14 cellular contexts compared by ENCODE assay signal in genomic region chr5:120255214-120255613, GRCh38.
DNase-seq lines count a peak whose midpoint lies in the region; ATAC-seq and TF ChIP-seq lines count a peak whose summit lies in the region.
"Had no signal": no experiment of that assay in that cellular context is flagged by ENCODE, and none has a peak within 500 bp of the region (broad histone marks: within the 10 kb centered on the region; RNA-seq: fewer than 3 reads in every experiment).

No MANE protein-coding gene starts in this region.

- POLR2A ChIA-PET in PC-3 (lab: Charles Lee; ENCODE audit: unreplicated experiment), result no interaction called here

- H3K4me3 ChIP-seq in DND-41 (ENCODE audit: low read depth in 1 of 2, low read length in 2 of 2) (no peak overlapping the region), PC-3 (ENCODE audit: low read length) (no peak overlapping the region)
- H3K4me3 ChIP-seq: MG63, PC-9 had no signal

- DNase-seq in DND-41, result no peak
- DNase-seq in PC-3, result no peak
- no peak for DNase-seq in GM19240 (ENCODE audit: insufficient read length, low spot score)
- DNase-seq in Ammon's horn (ENCODE audit: low spot score), result no peak
- no peak for DNase-seq in NCI-H774 (lab: John Stamatoyannopoulos, UW)
- DNase-seq: COR-L47, MG63, NCI-H187 treated with DMSO at 0.1 percent for 48 hours, NCI-H526 treated with DMSO at 0.1 percent for 48 hours, PC-9, SW 1271 had no signal

- H3F3A ChIP-seq in PC-3 (ENCODE audit: low read length, unreplicated experiment), result no peaks in the 10 kb centered on the region

- H3K79me2 ChIP-seq in DND-41 (ENCODE audit: insufficient read depth, low read length), result no peaks in the 10 kb centered on the region
- H3K79me2 ChIP-seq in PC-3 (ENCODE audit: low read length), result no peaks in the 10 kb centered on the region

- no TSS peak for BruUV-seq in PC-3 (replicated peaks; lab: Mats Ljungman, UMichigan)

- H3K9me2 ChIP-seq in PC-3 (replicated peaks; ENCODE audit: low read length), result no peaks in the 10 kb centered on the region

- H3K27ac ChIP-seq in DND-41 (ENCODE audit: low read length) (no peak overlapping the region), PC-3 (ENCODE audit: low read length) (no peak overlapping the region)
- H3K27ac ChIP-seq: PC-9 had no signal

- no peaks in the 10 kb centered on the region for H3K27me3 ChIP-seq in DND-41 (ENCODE audit: insufficient read depth, low read length, poor library complexity)
- H3K27me3 ChIP-seq in PC-3 (ENCODE audit: low read length), result no peaks in the 10 kb centered on the region
- H3K27me3 ChIP-seq: MG63 had no signal

- ATAC-seq in DND-41 (ENCODE audit: insufficient read depth, low read depth), result peak; percentile 40; the same call in 1 of the 3 replicates
- ATAC-seq in GM21723 (IDR thresholded peaks at IDR 0.05; ENCODE audit: unreplicated experiment), result peak; percentile 66
- ATAC-seq in HG03095 (IDR thresholded peaks at IDR 0.05; ENCODE audit: unreplicated experiment), result peak; percentile 51
- peak; percentile 15; the same call in 1 of the 2 replicates for ATAC-seq in PC-3
- ATAC-seq in HG03159 (IDR thresholded peaks at IDR 0.05; ENCODE audit: unreplicated experiment), result no peak

- H3K4me2 ChIP-seq in DND-41 (ENCODE audit: insufficient read depth, low read length), result no peak overlapping the region
- H3K4me2 ChIP-seq in PC-3 (ENCODE audit: low read length), result no peak overlapping the region
- H3K4me2 ChIP-seq: PC-9 had no signal

- H4K20me1 ChIP-seq in DND-41 (ENCODE audit: insufficient read depth, low read length) (no peaks in the 10 kb centered on the region), PC-3 (ENCODE audit: low read length) (no peaks in the 10 kb centered on the region)

- H3K4me1 ChIP-seq in DND-41 (ENCODE audit: insufficient read depth, low read length) (no peaks in the 10 kb centered on the region), PC-3 (ENCODE audit: insufficient read depth, low read length) (peaks cover 5% of the 10 kb centered on the region)

- H2AFZ ChIP-seq in DND-41 (ENCODE audit: low read depth, low read length), result no peak overlapping the region
- no peak overlapping the region for H2AFZ ChIP-seq in PC-3 (ENCODE audit: low read length)
- H2AFZ ChIP-seq: PC-9 had no signal

- no peaks in the 10 kb centered on the region for H3K9me3 ChIP-seq in DND-41 (ENCODE audit: insufficient read depth, low read length, severe bottlenecking)
- no peaks in the 10 kb centered on the region for H3K9me3 ChIP-seq in PC-3 (ENCODE audit: low read length)
- H3K9me3 ChIP-seq: MG63 had no signal

- H3K9ac ChIP-seq in DND-41 (ENCODE audit: low read depth, low read length), result no peak overlapping the region
- H3K9ac ChIP-seq in PC-3 (ENCODE audit: low read length), result no peak overlapping the region

- TF ChIP-seq CTCF in DND-41 (IDR thresholded peaks at IDR 0.05; ENCODE audit: borderline replicate concordance, extremely low read depth, low read length, poor library complexity, severe bottlenecking), result no peak
- TF ChIP-seq CTCF in PC-3 (conservative IDR thresholded peaks at IDR 0.05; ENCODE audit: low read depth, low read length), result no peak

- H3K36me3 ChIP-seq in DND-41 (ENCODE audit: insufficient read depth, low read length) (no peaks in the 10 kb centered on the region), PC-3 (ENCODE audit: low read depth, low read length) (no peaks in the 10 kb centered on the region)
- H3K36me3 ChIP-seq: MG63 had no signal

- intact Hi-C loops in PC-3 (cut with micrococcal nuclease), result no loop called here

- CTCF ChIA-PET in PC-3 (lab: Charles Lee), result no interaction called here
